ENCODE assay signal across 14 cellular contexts in genomic region chr17:19461139-19461538, GRCh38. TPM values are rescaled to one million over a fixed set of nuclear protein-coding genes. Genes with fewer than 3 reads are reported as not detected.
DNase-seq lines count a peak whose midpoint lies in the region; ATAC-seq, FAIRE-seq and TF ChIP-seq lines count a peak whose summit lies in the region.
"Had no signal": no experiment of that assay in that cellular context is flagged by ENCODE, and none has a peak within 500 bp of the region (broad histone marks: within the 10 kb centered on the region; RNA-seq: fewer than 3 reads in every experiment).

No MANE protein-coding gene starts in this region.

- CTCF ChIA-PET in activated B cell treated with CpG ODN at 0.5 μM for 24 hours (lab: Charles Lee) = interaction anchor here (0.9 to 5.6 kb wide), 2 partner anchors 13 to 302 kb away, joined by 3 to 24 read pairs; no protein-coding TSS in a partner anchor

- no peak for ATAC-seq in activated B cell treated with CpG ODN at 0.5 μM for 24 hours (ENCODE audit: low read depth)
- no peak for ATAC-seq in HG02610 (IDR thresholded peaks at IDR 0.05; ENCODE audit: unreplicated experiment)
- no peak for ATAC-seq in T-helper 17 cell
- ATAC-seq: foreskin keratinocyte, HCT116 had no signal

- no peaks in the 10 kb centered on the region for H3K36me3 ChIP-seq in kidney (ENCODE audit: control insufficient read depth in 1 of 2, insufficient read depth in 2 of 2, low read length in 2 of 2)
- H3K36me3 ChIP-seq: adrenal gland had no signal

- H3K27ac ChIP-seq in kidney (ENCODE audit: low read depth in 2 of 2, low read length in 2 of 2) = no peak overlapping the region
- H3K27ac ChIP-seq: foreskin keratinocyte had no signal

- POLR2A ChIA-PET in activated B cell treated with CpG ODN at 0.5 μM for 24 hours (lab: Charles Lee) = interaction anchor here (3.3 kb wide), 1 partner anchor 83 kb away, joined by 11 read pairs; the partner anchor contains the start of gene MAPK7

- H3K27ac Mint-ChIP-seq in IgD-negative memory B cell (peak overlapping the region; percentile 50 to 64 (median 56)), activated B cell treated with CpG ODN at 0.5 μM for 24 hours (peak overlapping the region; percentile 37), T-helper 17 cell (no peak overlapping the region)

- peaks cover 33 to 44% (median 35%) of the 10 kb centered on the region in 3 donors for H3K4me1 Mint-ChIP-seq in IgD-negative memory B cell
- peaks cover 49% of the 10 kb centered on the region for H3K4me1 Mint-ChIP-seq in activated B cell treated with CpG ODN at 0.5 μM for 24 hours
- H3K4me1 Mint-ChIP-seq in T-helper 17 cell = peaks cover 26% of the 10 kb centered on the region

- no peak for TF ChIP-seq CTCF in activated B cell treated with CpG ODN at 0.5 μM for 24 hours (IDR thresholded peaks at IDR 0.05)
- no peak for TF ChIP-seq CTCF in kidney (IDR thresholded peaks at IDR 0.05; ENCODE audit: borderline replicate concordance, extremely low read depth, insufficient read depth)

- H3K4me3 ChIP-seq in kidney (ENCODE audit: low read length in 2 of 2) = no peak overlapping the region
- H3K4me3 ChIP-seq: adrenal gland, skin epidermis had no signal

- DNase-seq in Ammon's horn (ENCODE audit: low spot score) (peak; percentile 49), activated B cell treated with CpG ODN at 0.5 μM for 24 hours (no peak), medulla oblongata (ENCODE audit: extremely low spot score) (peak; percentile 37), kidney (no peak), T-helper 17 cell (no peak), kidney tubule cell (ENCODE audit: low spot score) (no peak)
- DNase-seq: foreskin keratinocyte, IMR-90 had no signal

- H3K9ac ChIP-seq in kidney (ENCODE audit: low read length in 2 of 2) = no peak overlapping the region

- H3K27me3 Mint-ChIP-seq in IgD-negative memory B cell (no peaks in the 10 kb centered on the region), activated B cell treated with CpG ODN at 0.5 μM for 24 hours (no peaks in the 10 kb centered on the region), T-helper 17 cell (peaks cover 5% of the 10 kb centered on the region)

- intact Hi-C loops in activated B cell treated with CpG ODN at 0.5 μM for 24 hours (cut with micrococcal nuclease) (loop anchor here (5.0 kb wide), 1 partner anchor 154 kb away; no protein-coding TSS in a partner anchor), kidney (cut with DNase I) (no loop called here)

- peaks cover 0 to 3% of the 10 kb centered on the region in 2 donors for H3K4me1 ChIP-seq in kidney (ENCODE audit: control insufficient read depth in 1 of 2, insufficient read depth in 1 of 2, low read depth in 1 of 2, low read length in 2 of 2)
- H3K4me1 ChIP-seq: foreskin keratinocyte had no signal

- FAIRE-seq in kidney (lab: Jason Lieb, UNC) = no peak

- no peaks in the 10 kb centered on the region for H3K9me3 ChIP-seq in kidney (ENCODE audit: control insufficient read depth in 1 of 2, low read length in 2 of 2)
- H3K9me3 ChIP-seq in T-helper 17 cell (ENCODE audit: control insufficient read depth, low read length, poor library complexity, severe bottlenecking) = no peaks in the 10 kb centered on the region
- H3K9me3 ChIP-seq: adrenal gland had no signal

- peaks cover 1% of the 10 kb centered on the region for H3K36me3 Mint-ChIP-seq in IgD-negative memory B cell
- H3K36me3 Mint-ChIP-seq in activated B cell treated with CpG ODN at 0.5 μM for 24 hours (ENCODE audit: low read depth) = no peaks in the 10 kb centered on the region
- no peaks in the 10 kb centered on the region for H3K36me3 Mint-ChIP-seq in T-helper 17 cell (ENCODE audit: low read depth)

- H3K9me3 Mint-ChIP-seq in IgD-negative memory B cell (no peaks in the 10 kb centered on the region), activated B cell treated with CpG ODN at 0.5 μM for 24 hours (no peaks in the 10 kb centered on the region)
- H3K9me3 Mint-ChIP-seq: neural crest cell had no signal

- peak overlapping the region in 2 of 4 donors; percentile 73 to 81 for H3K4me3 Mint-ChIP-seq in IgD-negative memory B cell
- H3K4me3 Mint-ChIP-seq in activated B cell treated with CpG ODN at 0.5 μM for 24 hours = no peak overlapping the region
- no peak overlapping the region for H3K4me3 Mint-ChIP-seq in T-helper 17 cell
- H3K4me3 Mint-ChIP-seq: neural crest cell had no signal

RNA-seq across cellular contexts. Expression of gene RNF112, which starts 50.1 kb away (rescaled TPM):
- polyA plus RNA-seq in IgD-negative memory B cell = not detected
- total RNA-seq in activated B cell treated with CpG ODN at 0.5 μM for 24 hours = 0.51 TPM in 1 of 2 replicates, not detected in the other
- total RNA-seq in kidney = 7.3 TPM
- polyA plus RNA-seq in kidney (ENCODE audit: insufficient read depth, low read depth, low replicate concordance) = 0.99 TPM
- under 1 TPM; 0.25 to 0.57 TPM for total RNA-seq in T-helper 17 cell

Comparison
In these comparisons a context has a peak if more than half of its experiments do, and no peak if none do; other contexts are left out.
1. DNase-seq: peak in Ammon's horn (single experiment) and medulla oblongata (single experiment); none in activated B cell treated with CpG ODN at 0.5 μM for 24 hours (single experiment), kidney (single experiment), T-helper 17 cell (0 of 3) and kidney tubule cell (single experiment).